ENCODE assay signal across 20 cellular contexts in the genomic region with DNA sequence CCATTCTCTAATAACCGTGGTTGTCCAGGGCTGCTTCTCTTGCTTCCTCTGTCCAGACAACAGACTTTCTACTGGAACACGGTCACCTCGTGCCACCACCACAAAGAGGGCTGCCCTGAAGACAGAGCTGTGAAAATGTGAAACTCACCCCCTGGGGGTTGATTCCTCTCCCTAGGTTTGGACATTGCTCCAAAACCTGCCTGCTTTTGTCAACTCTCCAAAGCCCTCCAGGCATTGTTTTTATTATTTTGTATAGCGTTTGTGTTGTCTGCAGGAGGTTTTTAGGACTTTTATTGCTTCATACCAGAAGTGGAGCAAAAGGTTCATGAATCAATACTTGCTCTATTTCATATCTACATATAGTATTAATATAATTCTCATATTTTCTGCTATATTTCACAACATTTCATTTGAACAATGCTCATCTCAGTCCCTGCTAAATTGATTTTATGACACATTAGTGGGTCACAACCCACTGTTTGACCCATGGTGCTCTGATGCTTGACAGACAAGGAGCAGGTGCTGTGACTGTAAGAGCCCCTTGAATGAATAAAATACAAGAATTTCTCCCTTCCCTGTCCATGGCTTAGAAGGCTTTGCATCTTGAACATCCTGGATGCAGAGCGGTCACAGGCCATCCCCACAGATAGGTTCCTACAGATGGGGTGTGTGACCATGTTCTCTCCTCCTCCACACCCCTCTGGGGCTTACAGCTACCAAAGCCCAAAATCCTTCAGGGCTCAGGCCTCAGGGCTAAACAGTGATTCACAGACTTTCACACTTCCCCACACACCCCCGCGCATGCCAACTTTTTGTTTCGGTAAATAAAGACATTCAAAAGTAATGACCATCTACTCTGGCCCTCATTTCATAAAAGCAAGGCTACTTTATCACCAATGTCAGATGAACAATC. TPM values are rescaled to one million over a fixed set of nuclear protein-coding genes. Genes with fewer than 3 reads are reported as not detected.
A peak's percentile ranks its signal among the peaks of the same experiment; 100 is the strongest.
DNase-seq lines count a peak whose midpoint lies in the region; ATAC-seq, FAIRE-seq and TF ChIP-seq lines count a peak whose summit lies in the region.
"Had no signal": no experiment of that assay in that cellular context is flagged by ENCODE, and none has a peak within 500 bp of the region (broad histone marks: within the 10 kb centered on the region; RNA-seq: fewer than 3 reads in every experiment).

No MANE protein-coding gene starts in this region.

- DNase-seq in EH (ENCODE audit: low read depth) (peak; percentile 59), NCI-H226 (peak; percentile 72), H1 (ENCODE audit: low read depth in 1 of 2, low spot score in 2 of 2) (no peak), neuronal stem cell (ENCODE audit: low spot score) (no peak), D341Med (ENCODE audit: low spot score) (no peak), cortex of kidney (lab: John Stamatoyannopoulos, UW) (no peak)
- DNase-seq: activated CD4-positive, alpha-beta T cell treated with anti-CD3 and anti-CD28 coated beads for 1 hour; activated naive CD8-positive, alpha-beta T cell treated with anti-CD3 and anti-CD28 coated beads, Interleukin-2, amount 10 ng/mL, durations not matched to agents 7 days and 5 days; activated T-cell treated with anti-CD3 and anti-CD28 coated beads, Interleukin-2, amount 50 U/mL, for 48 hours; body of pancreas; KG1; left colon; NCI-H1048; NCI-H2029; NCI-H446 had no signal

- no peak overlapping the region for H4K8ac ChIP-seq in H1 (ENCODE audit: extremely low read depth, insufficient read depth, low read length)
- H4K8ac ChIP-seq in neuronal stem cell (ENCODE audit: low read depth, low read length), result no peak overlapping the region

- 81% methylated on average over 8 of the region's 8 CpGs; no CpG with 5 or more reads in 1 of the 2 experiments for WGBS in H1 (ENCODE audit: extremely low coverage in 1 of 2, insufficient coverage in 1 of 2, insufficient read length in 1 of 2, insufficient replicate concordance in 2 of 2, low coverage in 1 of 2, low lambda C conversion rate in 2 of 2, missing lambda C conversion rate in 1 of 2), 2 experiments
- no CpG with 5 or more reads among the region's 8 CpGs for WGBS in neuronal stem cell (ENCODE audit: extremely low coverage in 2 of 2, insufficient read length in 2 of 2, insufficient replicate concordance in 1 of 2), 2 donors

- H3K9me3 ChIP-seq in H1 (ENCODE audit: insufficient read depth in 2 of 2, low read depth in 1 of 2, low read length in 1 of 2) (no peaks in the 10 kb centered on the region), neuronal stem cell (replicated peaks in 1 of 2; ENCODE audit: control insufficient read depth in 2 of 2, insufficient read depth in 1 of 2, low read depth in 1 of 2, low read length in 2 of 2) (peaks cover 3 to 4% of the 10 kb centered on the region in 2 donors)
- H3K9me3 ChIP-seq: A549, body of pancreas had no signal

- H2BK120ac ChIP-seq in H1 (replicated peaks; ENCODE audit: low read depth, low read length), result no peak overlapping the region
- H2BK120ac ChIP-seq in neuronal stem cell (ENCODE audit: low read depth, low read length), result no peak overlapping the region

- H3K4me3 ChIP-seq in H1 (ENCODE audit: extremely low read depth in 1 of 4, insufficient read depth in 2 of 4, low read depth in 3 of 4, low read length in 4 of 4) (no peak overlapping the region), neuronal stem cell (ENCODE audit: low read length in 2 of 2) (no peak overlapping the region)
- H3K4me3 ChIP-seq: A549, body of pancreas had no signal

- no peak overlapping the region for H3K9ac ChIP-seq in H1 (replicated peaks in 1 of 4; ENCODE audit: extremely low read depth in 1 of 4, low read depth in 3 of 4, low read length in 3 of 4)
- H3K9ac ChIP-seq in neuronal stem cell (ENCODE audit: low read depth, low read length, poor library complexity), result no peak overlapping the region

- H3K4me1 ChIP-seq in H1 (replicated peaks in 1 of 4; ENCODE audit: control insufficient read depth in 3 of 4, insufficient read depth in 4 of 4, low read length in 3 of 4) (peaks cover 12 to 31% (median 22%) of the 10 kb centered on the region in 4 experiments), neuronal stem cell (ENCODE audit: control insufficient read depth in 2 of 2, insufficient read depth in 1 of 2, low read depth in 1 of 2, low read length in 2 of 2) (peaks cover 23 to 26% of the 10 kb centered on the region in 2 donors)
- H3K4me1 ChIP-seq: A549, body of pancreas had no signal

- H2AK5ac ChIP-seq in H1 (ENCODE audit: low read depth, low read length) (no peak overlapping the region), neuronal stem cell (ENCODE audit: low read depth, low read length) (peak overlapping the region; percentile 50)

- H3K18ac ChIP-seq in H1 (ENCODE audit: extremely low read depth, low read length) (no peak overlapping the region), neuronal stem cell (ENCODE audit: low read length) (no peak overlapping the region)

- H2BK20ac ChIP-seq in H1 (ENCODE audit: low read length), result no peak overlapping the region

- H4K91ac ChIP-seq in H1 (replicated peaks; ENCODE audit: insufficient read length, low read length) (peak overlapping the region; percentile 54), neuronal stem cell (ENCODE audit: low read depth, low read length, poor library complexity) (no peak overlapping the region)

- CTCF ChIA-PET in H1 (lab: Charles Lee; ENCODE audit: partially characterized antibody), result interaction anchor here (1.0 to 2.4 kb wide), 5 partner anchors 15 to 30 kb away, joined by 3 to 9 read pairs (median 3); partner anchors contain the start of gene EML1

- H2BK12ac ChIP-seq in H1 (ENCODE audit: low read depth, low read length), result no peak overlapping the region
- H2BK12ac ChIP-seq in neuronal stem cell (ENCODE audit: low read length), result no peak overlapping the region

- H4K20me1 ChIP-seq in H1 (replicated peaks in 1 of 2; ENCODE audit: control insufficient read depth in 1 of 2, insufficient read depth in 2 of 2, low read length in 2 of 2), result no peaks in the 10 kb centered on the region

- no peak overlapping the region for H3K4me2 ChIP-seq in H1 (ENCODE audit: insufficient read depth in 1 of 2, low read depth in 2 of 2, low read length in 2 of 2)
- no peak overlapping the region for H3K4me2 ChIP-seq in neuronal stem cell (ENCODE audit: insufficient read depth, low read length, poor library complexity, severe bottlenecking)
- H3K4me2 ChIP-seq: A549 had no signal

- TF ChIP-seq POLR2A in H1 (IDR thresholded peaks at IDR 0.05; ENCODE audit: control extremely low read depth in 1 of 2, low read depth in 2 of 2, low read length in 2 of 2), result no peak

- H3K27me3 ChIP-seq in H1 (replicated peaks in 1 of 4; ENCODE audit: control insufficient read depth in 3 of 4, extremely low read depth in 1 of 4, insufficient read depth in 3 of 4, low read length in 3 of 4), result no peaks in the 10 kb centered on the region
- peaks cover 0 to 27% (median 0%) of the 10 kb centered on the region in 3 experiments for H3K27me3 ChIP-seq in neuronal stem cell (ENCODE audit: control insufficient read depth in 3 of 3, insufficient read depth in 3 of 3, low read depth in 1 of 3, low read length in 3 of 3)
- H3K27me3 ChIP-seq: body of pancreas had no signal

- FAIRE-seq in H1 (lab: Jason Lieb, UNC), result no peak
- FAIRE-seq: A549, colon, GM18507 had no signal

- H2BK15ac ChIP-seq in H1 (ENCODE audit: low read length) (0 out of 2 replicates have a peak overlapping the region, but pooled peaks have one; percentile 19), neuronal stem cell (ENCODE audit: low read length) (no peak overlapping the region)

- no peak for TF ChIP-seq RAD21 in H1 (IDR thresholded peaks at IDR 0.05 in 1 of 2, conservative IDR thresholded peaks at IDR 0.05 in 1 of 2; ENCODE audit: low read depth in 2 of 2, low read length in 2 of 2)

- TF ChIP-seq EP300 in H1 (IDR thresholded peaks at IDR 0.05; ENCODE audit: borderline replicate concordance in 1 of 2, low read depth in 2 of 2, low read length in 2 of 2), result no peak

- TF ChIP-seq CTCF in H1 (IDR thresholded peaks at IDR 0.05; ENCODE audit: control extremely low read depth in 1 of 3, insufficient read depth in 1 of 3, low read depth in 1 of 3, low read length in 3 of 3), result no peak

- H2AFZ ChIP-seq in H1 (ENCODE audit: low read length), result no peak overlapping the region
- H2AFZ ChIP-seq in neuronal stem cell (ENCODE audit: low read length), result no peak overlapping the region

- H3K27ac ChIP-seq in H1 (ENCODE audit: low read depth, low read length) (no peak overlapping the region), neuronal stem cell (replicated peaks; ENCODE audit: low read length) (no peak overlapping the region)
- H3K27ac ChIP-seq: A549 had no signal

- H3K14ac ChIP-seq in H1 (ENCODE audit: insufficient read length) (no peak overlapping the region), neuronal stem cell (ENCODE audit: low read length) (no peak overlapping the region)

- H3K79me1 ChIP-seq in H1 (ENCODE audit: low read depth, low read length) (no peaks in the 10 kb centered on the region), neuronal stem cell (ENCODE audit: low read depth, low read length) (no peaks in the 10 kb centered on the region)

- H3K79me2 ChIP-seq in H1 (ENCODE audit: control insufficient read depth in 1 of 2, insufficient read depth in 2 of 2, low read length in 2 of 2), result no peaks in the 10 kb centered on the region

- H3K56ac ChIP-seq in H1 (replicated peaks; ENCODE audit: insufficient read length, low read depth, low read length), result no peak overlapping the region

- H3K36me3 ChIP-seq in H1 (ENCODE audit: control insufficient read depth in 2 of 4, insufficient read depth in 4 of 4, low read length in 3 of 4), result no peaks in the 10 kb centered on the region
- H3K36me3 ChIP-seq in neuronal stem cell (replicated peaks in 1 of 2; ENCODE audit: control insufficient read depth in 2 of 2, insufficient read depth in 2 of 2, low read length in 2 of 2), result no peaks in the 10 kb centered on the region

- peak overlapping the region; percentile 26 for H4K5ac ChIP-seq in H1 (ENCODE audit: insufficient read length, low read depth, low read length)

- H2BK5ac ChIP-seq in H1 (ENCODE audit: low read depth, low read length) (no peak overlapping the region), neuronal stem cell (ENCODE audit: low read length) (no peak overlapping the region)

- POLR2A ChIA-PET in H1 (lab: Charles Lee; ENCODE audit: partially characterized antibody), result no interaction called here

- no peak for ATAC-seq in GM21737 (IDR thresholded peaks at IDR 0.05; ENCODE audit: unreplicated experiment)
- ATAC-seq in HG02642 (IDR thresholded peaks at IDR 0.05; ENCODE audit: poor library complexity, unreplicated experiment), result no peak
- ATAC-seq: A549, body of pancreas, left colon had no signal

- H3K4ac ChIP-seq in H1 (replicated peaks; ENCODE audit: insufficient read length, low read depth, low read length), result peak overlapping the region; percentile 83
- no peak overlapping the region for H3K4ac ChIP-seq in neuronal stem cell (ENCODE audit: low read length)

- H3K23me2 ChIP-seq in H1 (ENCODE audit: low read depth, low read length), result no peaks in the 10 kb centered on the region

- H3K23ac ChIP-seq in H1 (ENCODE audit: insufficient read length) (no peak overlapping the region), neuronal stem cell (ENCODE audit: low read depth, low read length, poor library complexity) (no peak overlapping the region)

RNA-seq across cellular contexts. Expression of gene EML1, which starts 20.6 kb away (rescaled TPM):
- 24.7 and 32.9 TPM in 2 replicates for total RNA-seq in H1 (2021; fragmentation: NEBNext Ultra II Directional; extraction: Animal tissue kit (Norgen Biotek cat#: 25700))
- polyA plus RNA-seq in H1 (2011; rRNA removed), result 9.8 and 11.1 TPM in 2 replicates
- polyA plus RNA-seq in H1 (2011; cell fraction: cytosol; rRNA removed), result 11.8 TPM
- polyA plus RNA-seq in H1 (2011; cell fraction: nucleus; rRNA removed), result 30.9 TPM
- 16.6 to 36.3 TPM (median 23.0 TPM) in 4 replicates for polyA plus RNA-seq in H1 (2012, experiment 1 of 2)
- polyA plus RNA-seq in H1 (2012, experiment 2 of 2), result 3.3 TPM
- 6.5 TPM for polyA plus RNA-seq in H1 (2013, experiment 1 of 2)
- polyA plus RNA-seq in H1 (2013, experiment 2 of 2), result 6.7 TPM
- 55.1 and 82.5 TPM in 2 replicates for polyA minus RNA-seq in H1 (2011; rRNA and poly(A)+ RNA removed)
- polyA minus RNA-seq in H1 (2011; cell fraction: cytosol; rRNA and poly(A)+ RNA removed), result 20.8 TPM
- polyA minus RNA-seq in H1 (2011; cell fraction: nucleus; rRNA and poly(A)+ RNA removed), result 60.8 TPM
- polyA plus RNA-seq in neuronal stem cell (2013, experiment 1 of 2), result 17.5 TPM
- polyA plus RNA-seq in neuronal stem cell (2013, experiment 2 of 2), result 17.5 TPM

Comparison
In these comparisons a context has a peak if more than half of its experiments do, and no peak if none do; other contexts are left out.
1. DNase-seq: peak in EH (single experiment) and NCI-H226 (single experiment); none in H1 (0 of 2), neuronal stem cell (single experiment), D341Med (single experiment) and cortex of kidney (single experiment).